ENCODE assay signal across 1 cellular context in the genomic region with DNA sequence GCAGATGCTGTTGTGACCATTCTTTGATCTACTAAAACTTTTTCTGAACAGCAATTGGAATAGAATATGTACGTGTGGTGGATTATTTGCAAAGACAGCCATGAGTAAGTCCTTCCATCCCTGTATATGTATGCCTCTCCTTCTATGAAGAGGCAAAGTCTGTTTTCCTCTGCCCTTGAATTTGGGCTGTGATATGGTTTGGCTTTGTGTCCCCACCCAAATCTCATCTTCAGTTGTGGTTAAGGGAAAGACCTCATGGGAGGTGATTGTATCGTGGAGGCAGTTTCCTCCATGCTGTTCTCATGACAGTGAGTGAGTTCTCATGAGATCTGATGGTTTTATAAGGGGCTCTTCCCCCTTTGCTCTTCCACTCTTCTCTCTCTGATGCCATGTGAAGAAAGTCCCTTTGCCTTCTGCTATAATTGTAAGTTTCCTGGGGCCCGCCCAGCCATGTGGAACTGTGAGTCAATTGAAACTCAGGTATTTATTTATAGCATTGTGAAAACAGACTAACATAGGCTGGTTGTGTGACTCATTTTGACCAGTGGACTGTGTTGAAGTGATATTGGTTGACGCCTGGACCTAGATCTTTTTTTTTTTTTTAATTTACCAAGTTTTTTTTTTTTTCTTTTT.
TF ChIP-seq lines count a peak whose summit lies in the region.

No MANE protein-coding gene starts in this region.

TF ChIP-seq in WTC11, 78 proteins besides CTCF, POLR2A, EP300 and RAD21 (continued from another document):
- TF ChIP-seq AFF4 (CRISPR knock-in tag; IDR thresholded peaks at IDR 0.05; ENCODE audit: borderline replicate concordance) (no peak), ZNF219 (CRISPR knock-in tag; IDR thresholded peaks at IDR 0.05; ENCODE audit: borderline replicate concordance) (no peak), ETV6 (CRISPR knock-in tag; IDR thresholded peaks at IDR 0.05) (no peak), ZNF423 (CRISPR knock-in tag; IDR thresholded peaks at IDR 0.05) (no peak), ERG (CRISPR knock-in tag; IDR thresholded peaks at IDR 0.05) (no peak), OVOL2 (CRISPR knock-in tag; IDR thresholded peaks at IDR 0.05; ENCODE audit: borderline replicate concordance) (no peak), CBFB (CRISPR knock-in tag; IDR thresholded peaks at IDR 0.05; ENCODE audit: low read depth) (no peak), GRHL2 (CRISPR knock-in tag; IDR thresholded peaks at IDR 0.05; ENCODE audit: insufficient replicate concordance, severe bottlenecking) (no peak), MXD4 (CRISPR knock-in tag; IDR thresholded peaks at IDR 0.05; ENCODE audit: borderline replicate concordance) (no peak), ZNF263 (CRISPR knock-in tag; IDR thresholded peaks at IDR 0.05; ENCODE audit: low read depth) (no peak), ZNF317 (CRISPR knock-in tag; IDR thresholded peaks at IDR 0.05; ENCODE audit: borderline replicate concordance, low read depth) (no peak)
- TF ChIP-seq, protein P1, sequence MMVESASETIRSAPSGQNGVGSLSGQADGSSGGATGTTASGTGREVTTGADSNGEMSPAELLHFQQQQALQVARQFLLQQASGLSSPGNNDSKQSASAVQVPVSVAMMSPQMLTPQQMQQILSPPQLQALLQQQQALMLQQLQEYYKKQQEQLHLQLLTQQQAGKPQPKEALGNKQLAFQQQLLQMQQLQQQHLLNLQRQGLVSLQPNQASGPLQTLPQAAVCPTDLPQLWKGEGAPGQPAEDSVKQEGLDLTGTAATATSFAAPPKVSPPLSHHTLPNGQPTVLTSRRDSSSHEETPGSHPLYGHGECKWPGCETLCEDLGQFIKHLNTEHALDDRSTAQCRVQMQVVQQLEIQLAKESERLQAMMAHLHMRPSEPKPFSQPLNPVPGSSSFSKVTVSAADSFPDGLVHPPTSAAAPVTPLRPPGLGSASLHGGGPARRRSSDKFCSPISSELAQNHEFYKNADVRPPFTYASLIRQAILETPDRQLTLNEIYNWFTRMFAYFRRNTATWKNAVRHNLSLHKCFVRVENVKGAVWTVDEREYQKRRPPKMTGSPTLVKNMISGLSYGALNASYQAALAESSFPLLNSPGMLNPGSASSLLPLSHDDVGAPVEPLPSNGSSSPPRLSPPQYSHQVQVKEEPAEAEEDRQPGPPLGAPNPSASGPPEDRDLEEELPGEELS (CRISPR knock-in tag; IDR thresholded peaks at IDR 0.05), result no peak
TF ChIP-seq in WTC11: peak in this region for 0.
